ENCODE assay signal across 1 cellular context in the genomic region with DNA sequence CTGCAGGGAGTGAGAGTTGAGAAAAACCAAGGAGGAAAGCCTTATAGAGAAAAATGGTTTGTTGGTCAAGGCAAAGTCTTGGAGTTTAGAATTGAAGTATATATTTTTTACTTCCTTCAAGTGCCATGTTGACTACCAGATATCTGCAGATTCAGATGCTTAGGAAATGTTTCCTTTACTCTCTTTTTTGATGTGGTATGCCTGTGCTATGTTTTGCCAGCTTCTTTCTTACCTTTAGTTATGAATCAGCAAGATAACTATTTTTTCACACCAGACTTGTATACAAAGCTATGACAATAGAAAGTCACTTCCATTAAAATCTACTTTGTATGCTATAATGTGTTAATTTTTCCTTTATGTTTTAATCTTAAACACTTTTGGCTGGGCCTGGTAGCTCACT.
TF ChIP-seq lines count a peak whose summit lies in the region.

No MANE protein-coding gene starts in this region.

TF ChIP-seq in HEK293T, 16 proteins besides CTCF, POLR2A, EP300 and RAD21:
- TF ChIP-seq, protein P1, sequence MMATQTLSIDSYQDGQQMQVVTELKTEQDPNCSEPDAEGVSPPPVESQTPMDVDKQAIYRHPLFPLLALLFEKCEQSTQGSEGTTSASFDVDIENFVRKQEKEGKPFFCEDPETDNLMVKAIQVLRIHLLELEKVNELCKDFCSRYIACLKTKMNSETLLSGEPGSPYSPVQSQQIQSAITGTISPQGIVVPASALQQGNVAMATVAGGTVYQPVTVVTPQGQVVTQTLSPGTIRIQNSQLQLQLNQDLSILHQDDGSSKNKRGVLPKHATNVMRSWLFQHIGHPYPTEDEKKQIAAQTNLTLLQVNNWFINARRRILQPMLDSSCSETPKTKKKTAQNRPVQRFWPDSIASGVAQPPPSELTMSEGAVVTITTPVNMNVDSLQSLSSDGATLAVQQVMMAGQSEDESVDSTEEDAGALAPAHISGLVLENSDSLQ (IDR thresholded peaks at IDR 0.05): no peak
- no peak for TF ChIP-seq FOXM1 (IDR thresholded peaks at IDR 0.05; ENCODE audit: borderline replicate concordance)
- TF ChIP-seq NFRKB (IDR thresholded peaks at IDR 0.05): no peak
- no peak for TF ChIP-seq CTBP1 (IDR thresholded peaks at IDR 0.05; ENCODE audit: borderline replicate concordance)
- no peak for TF ChIP-seq LEF1 (IDR thresholded peaks at IDR 0.05; ENCODE audit: borderline replicate concordance)
- no peak for TF ChIP-seq L3MBTL2 (conservative IDR thresholded peaks at IDR 0.05)
- no peak for TF ChIP-seq BHLHE40 (IDR thresholded peaks at IDR 0.05; ENCODE audit: borderline replicate concordance)
TF ChIP-seq in HEK293T: peak in this region for 0.
